In the genomic region with DNA sequence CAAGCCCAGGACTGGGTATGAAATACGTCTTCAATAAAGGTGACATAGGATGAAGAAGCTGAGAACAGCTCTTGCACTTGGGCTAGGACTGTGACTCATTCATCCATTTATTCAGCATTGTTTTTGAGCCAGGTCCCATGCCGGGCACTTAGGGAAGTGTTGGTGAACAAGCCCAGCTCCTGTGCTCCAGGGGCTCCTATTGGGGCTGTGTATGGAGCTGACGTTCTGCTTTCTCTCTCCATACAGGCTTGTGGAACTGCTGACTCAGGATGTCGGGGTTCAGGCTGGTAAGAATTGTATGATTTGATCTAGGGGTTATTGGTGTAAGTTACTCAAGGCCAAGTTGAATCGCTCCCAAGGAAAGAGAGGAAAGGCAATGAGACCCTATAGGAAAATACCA, we compare ENCODE assay signal across 22 cellular contexts. TPM values are rescaled to one million over a fixed set of nuclear protein-coding genes. Genes with fewer than 3 reads are reported as not detected.
DNase-seq lines count a peak whose midpoint lies in the region; ATAC-seq, FAIRE-seq and TF ChIP-seq lines count a peak whose summit lies in the region.
"Had no signal": no experiment of that assay in that cellular context is flagged by ENCODE, and none has a peak within 500 bp of the region (broad histone marks: within the 10 kb centered on the region; RNA-seq: fewer than 3 reads in every experiment).

No MANE protein-coding gene starts in this region.

- no peak overlapping the region for H3K18ac ChIP-seq in H1 (ENCODE audit: extremely low read depth, low read length)

- no peak overlapping the region for H3K27ac Mint-ChIP-seq in osteocyte (ENCODE audit: unreplicated experiment)

- H4K20me1 ChIP-seq in H1 (replicated peaks in 1 of 2; ENCODE audit: control insufficient read depth in 1 of 2, insufficient read depth in 2 of 2, low read length in 2 of 2), result no peaks in the 10 kb centered on the region

- peaks cover 4% of the 10 kb centered on the region for H3K4me1 Mint-ChIP-seq in osteocyte (ENCODE audit: unreplicated experiment)

- 0 out of 2 replicates have a peak overlapping the region, but pooled peaks have one; percentile 12 for H2BK15ac ChIP-seq in H1 (ENCODE audit: low read length)

- no peak overlapping the region for H2BK20ac ChIP-seq in H1 (ENCODE audit: low read length)

- no peak for FAIRE-seq in H1 (lab: Jason Lieb, UNC)
- FAIRE-seq: A204.1, D721Med, HTR-8/SVneo had no signal

- H3K4me3 ChIP-seq in right atrium auricular region (no peak overlapping the region), heart right ventricle (no peak overlapping the region), H1 (ENCODE audit: extremely low read depth in 1 of 4, insufficient read depth in 2 of 4, low read depth in 3 of 4, low read length in 4 of 4) (no peak overlapping the region)
- H3K4me3 ChIP-seq: SJSA1 had no signal

- H4K91ac ChIP-seq in H1 (replicated peaks; ENCODE audit: insufficient read length, low read length), result no peak overlapping the region

- H4K8ac ChIP-seq in H1 (ENCODE audit: extremely low read depth, insufficient read depth, low read length), result no peak overlapping the region

- no peak overlapping the region for H3K14ac ChIP-seq in H1 (ENCODE audit: insufficient read length)

- intact Hi-C loops in heart right ventricle (cut with DNase I), result no loop called here

- no peaks in the 10 kb centered on the region for H3K79me1 ChIP-seq in H1 (ENCODE audit: low read depth, low read length)

- no peaks in the 10 kb centered on the region for H3K36me3 ChIP-seq in right atrium auricular region
- no peaks in the 10 kb centered on the region for H3K36me3 ChIP-seq in heart right ventricle
- H3K36me3 ChIP-seq in H1 (ENCODE audit: control insufficient read depth in 2 of 4, insufficient read depth in 4 of 4, low read length in 3 of 4), result no peaks in the 10 kb centered on the region
- H3K36me3 ChIP-seq: BE2C, SJSA1 had no signal

- H3K23me2 ChIP-seq in H1 (ENCODE audit: low read depth, low read length), result no peaks in the 10 kb centered on the region

- peaks cover 2% of the 10 kb centered on the region for H3K36me3 Mint-ChIP-seq in osteocyte (ENCODE audit: unreplicated experiment)

- no peak overlapping the region for H3K4me2 ChIP-seq in H1 (ENCODE audit: insufficient read depth in 1 of 2, low read depth in 2 of 2, low read length in 2 of 2)

- H3K4me3 Mint-ChIP-seq in osteocyte (ENCODE audit: unreplicated experiment), result no peak overlapping the region

- TF ChIP-seq POLR2A in H1 (IDR thresholded peaks at IDR 0.05; ENCODE audit: control extremely low read depth in 1 of 2, low read depth in 2 of 2, low read length in 2 of 2), result no peak

- peaks cover 11% of the 10 kb centered on the region for H3K9me3 Mint-ChIP-seq in osteocyte (ENCODE audit: unreplicated experiment)

- TF ChIP-seq RAD21 in H1 (IDR thresholded peaks at IDR 0.05 in 1 of 2, conservative IDR thresholded peaks at IDR 0.05 in 1 of 2; ENCODE audit: low read depth in 2 of 2, low read length in 2 of 2), result no peak

- peak; percentile 21 for DNase-seq in right atrium auricular region (ENCODE audit: low spot score)
- DNase-seq in heart right ventricle, result no peak
- no peak for DNase-seq in H1 (ENCODE audit: low read depth in 1 of 2, low spot score in 2 of 2)
- peak; percentile 27 for DNase-seq in osteocyte (ENCODE audit: extremely low spot score, unreplicated experiment)
- DNase-seq in NCI-H1436 treated with DMSO at 0.1 percent for 48 hours (lab: John Stamatoyannopoulos, UW), result no peak
- no peak for DNase-seq in foreskin keratinocyte
- DNase-seq in iPS-NIHi11 (ENCODE audit: low spot score), result no peak
- DNase-seq: BE2C, EL, GF-D8, MM.1S, NCI-H1048, NCI-H1417 treated with DMSO at 0.1 percent for 48 hours, NCI-H187 treated with DMSO at 0.1 percent for 48 hours, NCI-H2107, NCI-H446 treated with DMSO at 0.1 percent for 48 hours, NCI-H526 treated with DMSO at 0.1 percent for 48 hours had no signal

- no peaks in the 10 kb centered on the region for H3K79me2 ChIP-seq in H1 (ENCODE audit: control insufficient read depth in 1 of 2, insufficient read depth in 2 of 2, low read length in 2 of 2)

- TF ChIP-seq CTCF in right atrium auricular region (IDR thresholded peaks at IDR 0.05), result no peak
- no peak for TF ChIP-seq CTCF in heart right ventricle (IDR thresholded peaks at IDR 0.05)
- no peak for TF ChIP-seq CTCF in H1 (IDR thresholded peaks at IDR 0.05; ENCODE audit: control extremely low read depth in 1 of 3, insufficient read depth in 1 of 3, low read depth in 1 of 3, low read length in 3 of 3)
- TF ChIP-seq CTCF in osteocyte (IDR thresholded peaks at IDR 0.05), result no peak
- no peak for TF ChIP-seq CTCF in foreskin keratinocyte (conservative IDR thresholded peaks at IDR 0.05)

- H2AK5ac ChIP-seq in H1 (ENCODE audit: low read depth, low read length), result no peak overlapping the region

- POLR2A ChIA-PET in H1 (lab: Charles Lee; ENCODE audit: partially characterized antibody), result interaction anchor here (1.0 to 1.9 kb wide), 3 partner anchors 9 to 33 kb away, joined by 3 to 4 read pairs (median 3); a partner anchor contains a TSS

- H3K27ac ChIP-seq in right atrium auricular region (no peak overlapping the region), heart right ventricle (no peak overlapping the region), H1 (ENCODE audit: low read depth, low read length) (no peak overlapping the region), foreskin keratinocyte (no peak overlapping the region)
- H3K27ac ChIP-seq: SJSA1 had no signal

- WGBS in heart right ventricle, 2 donors, result 86 to 88% methylated on average over 5 of the region's 5 CpGs
- 79% methylated on average over 5 of the region's 5 CpGs; no CpG with 5 or more reads in 1 of the 2 experiments for WGBS in H1 (ENCODE audit: extremely low coverage in 1 of 2, insufficient coverage in 1 of 2, insufficient read length in 1 of 2, insufficient replicate concordance in 2 of 2, low coverage in 1 of 2, low lambda C conversion rate in 2 of 2, missing lambda C conversion rate in 1 of 2), 2 experiments

- ATAC-seq in heart right ventricle (no peak), foreskin keratinocyte (no peak)
- ATAC-seq: Right ventricle myocardium inferior had no signal

- H3K27me3 ChIP-seq in right atrium auricular region, result no peaks in the 10 kb centered on the region
- H3K27me3 ChIP-seq in heart right ventricle, result no peaks in the 10 kb centered on the region
- no peaks in the 10 kb centered on the region for H3K27me3 ChIP-seq in H1 (replicated peaks in 1 of 4; ENCODE audit: control insufficient read depth in 3 of 4, extremely low read depth in 1 of 4, insufficient read depth in 3 of 4, low read length in 3 of 4)
- H3K27me3 ChIP-seq in foreskin keratinocyte, result peaks cover 27% of the 10 kb centered on the region
- H3K27me3 ChIP-seq: BE2C had no signal

- H3K23ac ChIP-seq in H1 (ENCODE audit: insufficient read length), result no peak overlapping the region

- CTCF ChIA-PET in H1 (lab: Charles Lee; ENCODE audit: partially characterized antibody), result interaction anchor here (1.0 to 2.6 kb wide), 8 partner anchors 9 to 505 kb away, joined by 3 to 13 read pairs (median 4); no protein-coding TSS in a partner anchor

- no peak overlapping the region for H4K5ac ChIP-seq in H1 (ENCODE audit: insufficient read length, low read depth, low read length)

- H2BK5ac ChIP-seq in H1 (ENCODE audit: low read depth, low read length), result no peak overlapping the region

- no peak overlapping the region for H2BK120ac ChIP-seq in H1 (replicated peaks; ENCODE audit: low read depth, low read length)

- no peaks in the 10 kb centered on the region for H3K4me1 ChIP-seq in right atrium auricular region
- H3K4me1 ChIP-seq in heart right ventricle, result peaks cover 0 to 11% (median 0%) of the 10 kb centered on the region in 9 donors
- peaks cover 0 to 6% (median 4%) of the 10 kb centered on the region in 4 experiments; a peak in 3 of 7 replicates for H3K4me1 ChIP-seq in H1 (replicated peaks in 1 of 4; ENCODE audit: control insufficient read depth in 3 of 4, insufficient read depth in 4 of 4, low read length in 3 of 4)
- H3K4me1 ChIP-seq in foreskin keratinocyte, result no peaks in the 10 kb centered on the region
- H3K4me1 ChIP-seq: BE2C, SJSA1 had no signal

- peaks cover 45% of the 10 kb centered on the region for H3K27me3 Mint-ChIP-seq in osteocyte (ENCODE audit: unreplicated experiment)

- no peak overlapping the region for H2BK12ac ChIP-seq in H1 (ENCODE audit: low read depth, low read length)

- no peak for TF ChIP-seq EP300 in H1 (IDR thresholded peaks at IDR 0.05; ENCODE audit: borderline replicate concordance in 1 of 2, low read depth in 2 of 2, low read length in 2 of 2)

- H2AFZ ChIP-seq in H1 (ENCODE audit: low read length), result no peak overlapping the region

- no peak overlapping the region for H3K4ac ChIP-seq in H1 (replicated peaks; ENCODE audit: insufficient read length, low read depth, low read length)

- H3K56ac ChIP-seq in H1 (replicated peaks; ENCODE audit: insufficient read length, low read depth, low read length), result no peak overlapping the region

- H3K9ac ChIP-seq in H1 (replicated peaks in 1 of 4; ENCODE audit: extremely low read depth in 1 of 4, low read depth in 3 of 4, low read length in 3 of 4), result no peak overlapping the region

- H3K9me3 ChIP-seq in right atrium auricular region (peaks cover 0 to 11% of the 10 kb centered on the region in 2 donors), heart right ventricle (peaks cover 0 to 23% (median 6%) of the 10 kb centered on the region in 11 donors), H1 (ENCODE audit: insufficient read depth in 2 of 2, low read depth in 1 of 2, low read length in 1 of 2) (no peaks in the 10 kb centered on the region)
- H3K9me3 ChIP-seq: BE2C had no signal

RNA-seq across cellular contexts. Expression of a gene that starts 24.0 kb away (rescaled TPM):
- under 1 TPM; 0.52 to 0.67 TPM for total RNA-seq in right atrium auricular region
- total RNA-seq in heart right ventricle, result 1 to 10 TPM in 3 of 10 donors, under 1 TPM in 7; 0.42 to 1.4 (median 0.77) TPM
- 1 to 10 TPM; 1.4 to 2.3 TPM for polyA plus RNA-seq in heart right ventricle
- not detected in 2 replicates for total RNA-seq in H1 (2021; fragmentation: NEBNext Ultra II Directional; extraction: Animal tissue kit (Norgen Biotek cat#: 25700))
- polyA plus RNA-seq in H1 (2011; rRNA removed), result 0.05 TPM in 1 of 2 replicates, not detected in the other
- not detected for polyA plus RNA-seq in H1 (2011; cell fraction: cytosol; rRNA removed)
- polyA plus RNA-seq in H1 (2011; cell fraction: nucleus; rRNA removed), result 0.01 TPM
- not detected in 4 replicates for polyA plus RNA-seq in H1 (2012, experiment 1 of 2)
- not detected for polyA plus RNA-seq in H1 (2012, experiment 2 of 2)
- not detected for polyA plus RNA-seq in H1 (2013, experiment 1 of 2)
- polyA plus RNA-seq in H1 (2013, experiment 2 of 2), result not detected
- polyA minus RNA-seq in H1 (2011; rRNA and poly(A)+ RNA removed), result not detected in 2 replicates
- polyA minus RNA-seq in H1 (2011; cell fraction: cytosol; rRNA and poly(A)+ RNA removed), result not detected
- polyA minus RNA-seq in H1 (2011; cell fraction: nucleus; rRNA and poly(A)+ RNA removed), result not detected
- not detected in 2 replicates for total RNA-seq in osteocyte
- 0.07 TPM in 1 of 2 replicates, not detected in the other for total RNA-seq in foreskin keratinocyte
- 0.11 TPM in 1 of 2 replicates, not detected in the other for polyA plus RNA-seq in foreskin keratinocyte

RNA-seq across cellular contexts. Expression of a gene that starts 33.2 kb away (rescaled TPM):
- 10 to 100 TPM; 43.3 to 46.4 TPM for total RNA-seq in right atrium auricular region
- total RNA-seq in heart right ventricle, result 10 to 100 TPM; 37.6 to 64.8 (median 46.4) TPM
- polyA plus RNA-seq in heart right ventricle, result 10 to 100 TPM; 37.4 to 51.6 TPM
- total RNA-seq in H1 (2021; fragmentation: NEBNext Ultra II Directional; extraction: Animal tissue kit (Norgen Biotek cat#: 25700)), result 64.7 and 64.8 TPM in 2 replicates
- polyA plus RNA-seq in H1 (2011; rRNA removed), result 15.9 and 18.4 TPM in 2 replicates
- polyA plus RNA-seq in H1 (2011; cell fraction: cytosol; rRNA removed), result 46.4 TPM
- polyA plus RNA-seq in H1 (2011; cell fraction: nucleus; rRNA removed), result 18.5 TPM
- polyA plus RNA-seq in H1 (2012, experiment 1 of 2), result 52.2 to 82.9 TPM (median 60.2 TPM) in 4 replicates
- polyA plus RNA-seq in H1 (2012, experiment 2 of 2), result 3.6 TPM
- 41.3 TPM for polyA plus RNA-seq in H1 (2013, experiment 1 of 2)
- 42.9 TPM for polyA plus RNA-seq in H1 (2013, experiment 2 of 2)
- 26.3 and 28.4 TPM in 2 replicates for polyA minus RNA-seq in H1 (2011; rRNA and poly(A)+ RNA removed)
- 40.9 TPM for polyA minus RNA-seq in H1 (2011; cell fraction: cytosol; rRNA and poly(A)+ RNA removed)
- polyA minus RNA-seq in H1 (2011; cell fraction: nucleus; rRNA and poly(A)+ RNA removed), result 36.8 TPM
- total RNA-seq in osteocyte, result 39.8 and 40.9 TPM in 2 replicates
- total RNA-seq in foreskin keratinocyte, result 51.0 and 56.5 TPM in 2 replicates
- 29.8 and 30.6 TPM in 2 replicates for polyA plus RNA-seq in foreskin keratinocyte

Comparison
In these comparisons a context has a peak if more than half of its experiments do, and no peak if none do; other contexts are left out.
1. DNase-seq: peak in right atrium auricular region (single experiment) and osteocyte (single experiment); none in heart right ventricle (0 of 2), H1 (0 of 2), NCI-H1436 treated with DMSO at 0.1 percent for 48 hours (single experiment), foreskin keratinocyte (0 of 2) and iPS-NIHi11 (single experiment).